ENCODE assay signal across 1 cellular context in genomic region chr7:30166155-30166840, GRCh38.
TF ChIP-seq lines count a peak whose summit lies in the region.

No MANE protein-coding gene starts in this region.

TF ChIP-seq in H1, 55 proteins besides CTCF, POLR2A, EP300 and RAD21 (continued from another document):
- TF ChIP-seq CHD7 (IDR thresholded peaks at IDR 0.05; ENCODE audit: insufficient replicate concordance, low read length), result no peak
- TF ChIP-seq, protein P1, sequence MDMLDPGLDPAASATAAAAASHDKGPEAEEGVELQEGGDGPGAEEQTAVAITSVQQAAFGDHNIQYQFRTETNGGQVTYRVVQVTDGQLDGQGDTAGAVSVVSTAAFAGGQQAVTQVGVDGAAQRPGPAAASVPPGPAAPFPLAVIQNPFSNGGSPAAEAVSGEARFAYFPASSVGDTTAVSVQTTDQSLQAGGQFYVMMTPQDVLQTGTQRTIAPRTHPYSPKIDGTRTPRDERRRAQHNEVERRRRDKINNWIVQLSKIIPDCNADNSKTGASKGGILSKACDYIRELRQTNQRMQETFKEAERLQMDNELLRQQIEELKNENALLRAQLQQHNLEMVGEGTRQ (IDR thresholded peaks at IDR 0.05; ENCODE audit: low read length), result no peak
- TF ChIP-seq TAF7 (optimal IDR thresholded peaks at IDR 0.05; ENCODE audit: borderline replicate concordance, low read depth, low read length), result no peak
- TF ChIP-seq RFX5 (IDR thresholded peaks at IDR 0.05; ENCODE audit: borderline replicate concordance, low read depth, low read length), result no peak
- TF ChIP-seq SIX5 (IDR thresholded peaks at IDR 0.05; ENCODE audit: low read depth, low read length), result no peak
